ENCODE assay signal across 9 cellular contexts in genomic region chr13:114315074-114315785, GRCh38. TPM values are rescaled to one million over a fixed set of nuclear protein-coding genes. Genes with fewer than 3 reads are reported as not detected.
DNase-seq lines count a peak whose midpoint lies in the region; ATAC-seq and FAIRE-seq lines count a peak whose summit lies in the region.
"Had no signal": no experiment of that assay in that cellular context is flagged by ENCODE, and none has a peak within 500 bp of the region (broad histone marks: within the 10 kb centered on the region; RNA-seq: fewer than 3 reads in every experiment).

No MANE protein-coding gene starts in this region.

- DNase-seq in stimulated activated CD4-positive, alpha-beta T cell treated with anti-CD3 and anti-CD28 coated beads, Interleukin-15, amount 100 ng/mL, for 24 hours: peak; percentile 8
- DNase-seq in stimulated activated CD4-positive, alpha-beta T cell treated with anti-CD3 and anti-CD28 coated beads, Interleukin-2, amount 100 ng/mL, for 48 hours: no peak
- DNase-seq in T-helper 17 cell (no peak), foreskin melanocyte (peak; percentile 99), HTR-8/SVneo (ENCODE audit: insufficient read length, low spot score) (no peak), G401 (ENCODE audit: low spot score) (no peak), LoVo (ENCODE audit: low spot score) (no peak)
- no peak for DNase-seq in stimulated activated naive B cell treated with anti-CD40 and anti-IgM and Interleukin-4, amounts not matched to agents 10 μg/mL and 1 μg/mL and 100 μg/mL, for 72 hours

- H3K9me3 ChIP-seq in T-helper 17 cell (ENCODE audit: control insufficient read depth, low read length, poor library complexity, severe bottlenecking): no peaks in the 10 kb centered on the region

- no peak for FAIRE-seq in HTR-8/SVneo (lab: Jason Lieb, UNC)
- FAIRE-seq: islet of Langerhans had no signal

- peaks cover 38% of the 10 kb centered on the region for H3K4me1 Mint-ChIP-seq in T-helper 17 cell
- peaks cover 27 to 62% of the 10 kb centered on the region in 2 donors for H3K4me1 Mint-ChIP-seq in stimulated activated naive B cell treated with anti-CD40 and anti-IgM and Interleukin-4, amounts not matched to agents 10 μg/mL and 1 μg/mL and 100 μg/mL, for 72 hours

- peaks cover 4% of the 10 kb centered on the region for H3K36me3 Mint-ChIP-seq in T-helper 17 cell (ENCODE audit: low read depth)
- H3K36me3 Mint-ChIP-seq in stimulated activated naive B cell treated with anti-CD40 and anti-IgM and Interleukin-4, amounts not matched to agents 10 μg/mL and 1 μg/mL and 100 μg/mL, for 72 hours: peaks cover 16 to 19% of the 10 kb centered on the region in 2 donors

- peak overlapping the region; percentile 90 for H3K4me3 Mint-ChIP-seq in T-helper 17 cell
- peak overlapping the region; percentile 80 to 89 for H3K4me3 Mint-ChIP-seq in stimulated activated naive B cell treated with anti-CD40 and anti-IgM and Interleukin-4, amounts not matched to agents 10 μg/mL and 1 μg/mL and 100 μg/mL, for 72 hours

- in situ Hi-C loops in G401 (cut with HindIII; ENCODE audit: low sequenced_read_pairs): no loop called here

- H3K9me3 Mint-ChIP-seq in stimulated activated naive B cell treated with anti-CD40 and anti-IgM and Interleukin-4, amounts not matched to agents 10 μg/mL and 1 μg/mL and 100 μg/mL, for 72 hours: no peaks in the 10 kb centered on the region

- ATAC-seq in T-helper 17 cell: peak; percentile 44
- peak; percentile 18 to 19 for ATAC-seq in stimulated activated naive B cell treated with anti-CD40 and anti-IgM and Interleukin-4, amounts not matched to agents 10 μg/mL and 1 μg/mL and 100 μg/mL, for 72 hours (replicated peaks)

- no peaks in the 10 kb centered on the region for H3K27me3 Mint-ChIP-seq in T-helper 17 cell
- no peaks in the 10 kb centered on the region for H3K27me3 Mint-ChIP-seq in stimulated activated naive B cell treated with anti-CD40 and anti-IgM and Interleukin-4, amounts not matched to agents 10 μg/mL and 1 μg/mL and 100 μg/mL, for 72 hours

- peak overlapping the region; percentile 78 for H3K27ac Mint-ChIP-seq in T-helper 17 cell
- H3K27ac Mint-ChIP-seq in stimulated activated naive B cell treated with anti-CD40 and anti-IgM and Interleukin-4, amounts not matched to agents 10 μg/mL and 1 μg/mL and 100 μg/mL, for 72 hours: peak overlapping the region; percentile 84

RNA-seq across cellular contexts. Expression of gene CHAMP1, which starts 0.9 kb away (rescaled TPM):
- total RNA-seq in T-helper 17 cell: 10 to 100 TPM; 10.2 to 12.1 TPM
- total RNA-seq in G401 (2014; rRNA removed; shearing (Covaris generic)): 8.6 and 18.0 TPM in 2 replicates

RNA-seq across cellular contexts. Expression of gene UPF3A, which starts 33.8 kb away (rescaled TPM):
- total RNA-seq in T-helper 17 cell: 10 to 100 TPM; 33.2 to 52.4 TPM
- 8.2 and 28.3 TPM in 2 replicates for total RNA-seq in G401 (2014; rRNA removed; shearing (Covaris generic))

Comparison
In these comparisons a context has a peak if more than half of its experiments do, and no peak if none do; other contexts are left out.
1. DNase-seq: peak in stimulated activated CD4-positive, alpha-beta T cell treated with anti-CD3 and anti-CD28 coated beads, Interleukin-15, amount 100 ng/mL, for 24 hours (single experiment) and foreskin melanocyte (single experiment); none in stimulated activated CD4-positive, alpha-beta T cell treated with anti-CD3 and anti-CD28 coated beads, Interleukin-2, amount 100 ng/mL, for 48 hours (0 of 2), T-helper 17 cell (0 of 3), stimulated activated naive B cell treated with anti-CD40 and anti-IgM and Interleukin-4, amounts not matched to agents 10 μg/mL and 1 μg/mL and 100 μg/mL, for 72 hours (single experiment), HTR-8/SVneo (single experiment), G401 (single experiment) and LoVo (single experiment).